9 cellular contexts compared by ENCODE assay signal in the genomic region with DNA sequence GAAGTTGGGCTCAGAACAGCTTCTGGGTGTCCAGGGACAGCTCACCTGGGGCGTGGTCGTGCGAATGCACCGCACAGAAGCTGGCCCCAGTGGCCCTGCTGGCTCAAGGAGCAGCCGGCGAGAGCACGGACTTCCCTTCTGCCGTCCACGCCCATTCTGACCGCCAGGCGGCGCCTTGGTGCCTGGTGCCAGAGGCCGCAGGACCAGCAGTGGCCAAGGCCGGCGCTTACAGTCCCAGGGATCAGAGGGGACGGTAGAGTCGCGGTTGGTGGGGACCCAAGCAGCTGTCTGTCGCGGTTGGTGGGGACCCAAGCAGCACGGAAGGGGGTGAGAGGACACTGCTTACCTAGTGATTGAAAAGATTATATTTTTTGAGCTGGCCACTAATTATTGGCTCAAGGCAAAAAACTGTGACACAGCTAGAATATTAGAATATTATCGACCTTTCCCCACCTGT. TPM values are rescaled to one million over a fixed set of nuclear protein-coding genes. Genes with fewer than 3 reads are reported as not detected.
A peak's percentile ranks its signal among the peaks of the same experiment; 100 is the strongest.
DNase-seq lines count a peak whose midpoint lies in the region; ATAC-seq and TF ChIP-seq lines count a peak whose summit lies in the region.
"Had no signal": no experiment of that assay in that cellular context is flagged by ENCODE, and none has a peak within 500 bp of the region (broad histone marks: within the 10 kb centered on the region; RNA-seq: fewer than 3 reads in every experiment).

No MANE protein-coding gene starts in this region.

- H3K27ac ChIP-seq in effector memory CD4-positive, alpha-beta T cell (ENCODE audit: insufficient read depth, low read length, poor library complexity, severe bottlenecking): no peak overlapping the region

- H3K36me3 Mint-ChIP-seq in activated CD4-positive, alpha-beta T cell treated with anti-CD3 and anti-CD28 coated beads, Interleukin-2, amount 10 ng/mL, durations not matched to agents 24 days and 14 days (ENCODE audit: low read depth): no peaks in the 10 kb centered on the region
- no peaks in the 10 kb centered on the region for H3K36me3 Mint-ChIP-seq in memory B cell
- H3K36me3 Mint-ChIP-seq: activated naive CD4-positive, alpha-beta T cell treated with anti-CD3 and anti-CD28 coated beads, Interleukin-2, amount 50 U/mL, for 24 hours had no signal

- H3K27me3 Mint-ChIP-seq in activated CD4-positive, alpha-beta T cell treated with anti-CD3 and anti-CD28 coated beads, Interleukin-2, amount 10 ng/mL, durations not matched to agents 24 days and 14 days: peaks cover 6% of the 10 kb centered on the region
- peaks cover 4% of the 10 kb centered on the region for H3K27me3 Mint-ChIP-seq in memory B cell
- H3K27me3 Mint-ChIP-seq: activated naive CD4-positive, alpha-beta T cell treated with anti-CD3 and anti-CD28 coated beads, Interleukin-2, amount 50 U/mL, for 24 hours had no signal

- no peaks in the 10 kb centered on the region for H3K27me3 ChIP-seq in effector memory CD4-positive, alpha-beta T cell (replicated peaks; ENCODE audit: control insufficient read depth, insufficient read depth, low read length, poor library complexity, severe bottlenecking)

- DNase-seq in NB4 (ENCODE audit: low read depth) (peak; percentile 86), memory B cell (ENCODE audit: low spot score in 2 of 2) (peak; percentile 47 to 62), DMS153 (lab: John Stamatoyannopoulos, UW) (no peak)
- peak; percentile 88 for DNase-seq in activated CD4-positive, alpha-beta T cell treated with anti-CD3 and anti-CD28 coated beads, Interleukin-2, amount 10 ng/mL, durations not matched to agents 24 days and 14 days
- DNase-seq in effector memory CD4-positive, alpha-beta T cell: peak in 2 of 3 donors; percentile 3 to 29
- DNase-seq in stimulated activated CD8-positive, alpha-beta memory T cell treated with anti-CD3 and anti-CD28 coated beads, Interleukin-2, amount 100 ng/mL, for 48 hours (ENCODE audit: low read depth in 2 of 2): peak; percentile 62 to 66

- peak; percentile 98 for TF ChIP-seq CTCF in GM12874 (IDR thresholded peaks at IDR 0.05; ENCODE audit: insufficient read depth, low read depth, low read length)
- peak; percentile 94 for TF ChIP-seq CTCF in NB4 (IDR thresholded peaks at IDR 0.05; ENCODE audit: low read depth, low read length)

- no peak overlapping the region for H3K27ac Mint-ChIP-seq in activated CD4-positive, alpha-beta T cell treated with anti-CD3 and anti-CD28 coated beads, Interleukin-2, amount 10 ng/mL, durations not matched to agents 24 days and 14 days
- no peak overlapping the region for H3K27ac Mint-ChIP-seq in memory B cell
- H3K27ac Mint-ChIP-seq: activated naive CD4-positive, alpha-beta T cell treated with anti-CD3 and anti-CD28 coated beads, Interleukin-2, amount 50 U/mL, for 24 hours had no signal

- no peak overlapping the region for H3K4me3 Mint-ChIP-seq in activated CD4-positive, alpha-beta T cell treated with anti-CD3 and anti-CD28 coated beads, Interleukin-2, amount 10 ng/mL, durations not matched to agents 24 days and 14 days
- no peak overlapping the region for H3K4me3 Mint-ChIP-seq in memory B cell
- H3K4me3 Mint-ChIP-seq: activated naive CD4-positive, alpha-beta T cell treated with anti-CD3 and anti-CD28 coated beads, Interleukin-2, amount 50 U/mL, for 24 hours had no signal

- H3K36me3 ChIP-seq in effector memory CD4-positive, alpha-beta T cell (ENCODE audit: control insufficient read depth, insufficient read depth, low read length): no peaks in the 10 kb centered on the region

- no peak overlapping the region for H3K4me3 ChIP-seq in NB4 (ENCODE audit: low read depth, low read length)
- no peak overlapping the region for H3K4me3 ChIP-seq in effector memory CD4-positive, alpha-beta T cell (ENCODE audit: insufficient read depth, low read depth, low read length, poor library complexity, severe bottlenecking)

- no peaks in the 10 kb centered on the region for H3K9me3 Mint-ChIP-seq in activated CD4-positive, alpha-beta T cell treated with anti-CD3 and anti-CD28 coated beads, Interleukin-2, amount 10 ng/mL, durations not matched to agents 24 days and 14 days
- no peaks in the 10 kb centered on the region for H3K9me3 Mint-ChIP-seq in memory B cell
- H3K9me3 Mint-ChIP-seq: activated naive CD4-positive, alpha-beta T cell treated with anti-CD3 and anti-CD28 coated beads, Interleukin-2, amount 50 U/mL, for 24 hours had no signal

- intact Hi-C loops in activated CD4-positive, alpha-beta T cell treated with anti-CD3 and anti-CD28 coated beads, Interleukin-2, amount 10 ng/mL, durations not matched to agents 24 days and 14 days (cut with micrococcal nuclease): no loop called here

- no peaks in the 10 kb centered on the region for H3K4me1 ChIP-seq in effector memory CD4-positive, alpha-beta T cell (ENCODE audit: control insufficient read depth, insufficient read depth, low read length, poor library complexity, severe bottlenecking)

- ATAC-seq in memory B cell (ENCODE audit: low read depth) (peak; percentile 64), HG02852 (IDR thresholded peaks at IDR 0.05; ENCODE audit: unreplicated experiment) (no peak)

- H3K4me1 Mint-ChIP-seq in activated CD4-positive, alpha-beta T cell treated with anti-CD3 and anti-CD28 coated beads, Interleukin-2, amount 10 ng/mL, durations not matched to agents 24 days and 14 days: no peaks in the 10 kb centered on the region
- no peaks in the 10 kb centered on the region for H3K4me1 Mint-ChIP-seq in memory B cell
- H3K4me1 Mint-ChIP-seq: activated naive CD4-positive, alpha-beta T cell treated with anti-CD3 and anti-CD28 coated beads, Interleukin-2, amount 50 U/mL, for 24 hours had no signal

- no peak for TF ChIP-seq POLR2A in NB4 (IDR thresholded peaks at IDR 0.05; ENCODE audit: extremely low read depth, insufficient read length)

- H3K9me3 ChIP-seq in effector memory CD4-positive, alpha-beta T cell (ENCODE audit: control insufficient read depth, low read length): no peaks in the 10 kb centered on the region

RNA-seq across cellular contexts. Expression of gene NPPC, which starts 25.7 kb away (rescaled TPM):
- total RNA-seq in activated CD4-positive, alpha-beta T cell treated with anti-CD3 and anti-CD28 coated beads, Interleukin-2, amount 10 ng/mL, durations not matched to agents 24 days and 14 days: 0.76 and 2.2 TPM in 2 replicates
